Comparison of ENCODE assay signal across 16 cellular contexts in the genomic region with DNA sequence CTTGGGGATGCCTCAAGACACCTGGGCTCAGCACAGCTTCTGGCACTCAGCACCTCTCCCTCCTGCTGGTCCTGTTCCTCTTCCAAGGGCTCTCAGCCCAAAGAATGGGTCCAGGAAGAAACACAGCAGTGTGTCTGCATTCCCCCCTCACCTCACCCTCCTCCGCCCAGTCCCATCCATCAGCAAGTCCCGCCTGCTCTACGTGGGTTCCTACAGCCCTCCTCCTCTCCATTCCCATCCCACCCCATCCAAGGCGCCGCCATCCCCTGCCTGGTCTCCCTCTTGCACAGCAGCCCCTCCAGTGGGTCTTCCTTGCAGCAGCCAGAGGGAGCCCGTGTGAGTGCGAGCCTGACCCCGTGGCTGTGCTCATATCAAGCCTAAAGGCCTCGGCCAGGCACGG. TPM values are rescaled to one million over a fixed set of nuclear protein-coding genes. Genes with fewer than 3 reads are reported as not detected.
DNase-seq lines count a peak whose midpoint lies in the region; ATAC-seq, FAIRE-seq and TF ChIP-seq lines count a peak whose summit lies in the region.
"Had no signal": no experiment of that assay in that cellular context is flagged by ENCODE, and none has a peak within 500 bp of the region (broad histone marks: within the 10 kb centered on the region; RNA-seq: fewer than 3 reads in every experiment).

No MANE protein-coding gene starts in this region.

- H3K36me3 ChIP-seq in trophoblast cell (ENCODE audit: control insufficient read depth in 1 of 2, insufficient read depth in 2 of 2, low read length in 2 of 2): peaks cover 7% of the 10 kb centered on the region in 2 experiments

- H4K12ac ChIP-seq in trophoblast cell (ENCODE audit: low read depth, low read length): no peak overlapping the region

- H2BK5ac ChIP-seq in trophoblast cell (ENCODE audit: low read depth, low read length, poor library complexity): no peak overlapping the region

- H3K4me1 ChIP-seq in A549 (peaks cover 88% of the 10 kb centered on the region), trophoblast cell (ENCODE audit: control insufficient read depth in 1 of 2, insufficient read depth in 2 of 2, low read length in 2 of 2) (peaks cover 37 to 43% of the 10 kb centered on the region in 2 experiments)

- H2BK12ac ChIP-seq in trophoblast cell (ENCODE audit: low read length): no peak overlapping the region

- no peak overlapping the region for H2AFZ ChIP-seq in trophoblast cell (ENCODE audit: insufficient read depth, low read length, poor library complexity)

- peak overlapping the region; percentile 33 for H3K14ac ChIP-seq in trophoblast cell (ENCODE audit: low read length)

- peak overlapping the region; percentile 6 for H2AK5ac ChIP-seq in trophoblast cell (ENCODE audit: low read length)

- peaks cover 11% of the 10 kb centered on the region for H3K36me3 Mint-ChIP-seq in HFFc6 (ENCODE audit: low read depth)

- H4K91ac ChIP-seq in trophoblast cell (ENCODE audit: low read depth, low read length): peak overlapping the region; percentile 5

- peaks cover 85% of the 10 kb centered on the region for H3K4me1 Mint-ChIP-seq in HFFc6 (ENCODE audit: low read depth)

- no peak overlapping the region for H3K23ac ChIP-seq in trophoblast cell (ENCODE audit: low read length)

- no peak overlapping the region for H3K4me3 Mint-ChIP-seq in HFFc6

- H3K27ac ChIP-seq in A549: peak overlapping the region; percentile 99 to 100
- no peak overlapping the region for H3K27ac ChIP-seq in trophoblast cell (ENCODE audit: low read depth, low read length)

- H3K9ac ChIP-seq in trophoblast cell (ENCODE audit: low read length): no peak overlapping the region

- H3K4me3 ChIP-seq in A549 (no peak overlapping the region), choroid plexus epithelial cell (ENCODE audit: low read depth, low read length) (no peak overlapping the region), trophoblast cell (ENCODE audit: low read depth, low read length) (no peak overlapping the region)

- H3K4ac ChIP-seq in trophoblast cell (ENCODE audit: low read depth, low read length): no peak overlapping the region

- no peak for DNase-seq in A549 (ENCODE audit: low read depth in 1 of 2, low spot score in 1 of 2)
- no peak for DNase-seq in HFFc6
- peak; percentile 44 for DNase-seq in choroid plexus epithelial cell (ENCODE audit: low read depth)
- no peak for DNase-seq in trophoblast cell
- DNase-seq in dermis blood vessel endothelial cell: no peak
- no peak for DNase-seq in iPS-NIHi7 (ENCODE audit: extremely low spot score)
- DNase-seq in stimulated activated naive CD4-positive, alpha-beta T cell (lab: John Stamatoyannopoulos, UW): no peak
- DNase-seq in left colon: no peak
- DNase-seq: activated CD8-positive, alpha-beta memory T cell treated with anti-CD3 and anti-CD28 coated beads, Interleukin-2, amount 50 U/mL, for 48 hours; amniotic stem cell; hypothalamus; midbrain; NCI-H510A; RPMI8226 had no signal

- intact Hi-C loops in left colon (cut with DNase I, micrococcal nuclease): loop anchor here in 1 of 2 donors (10.0 kb wide), 1 partner anchor 52 kb away; no protein-coding TSS in a partner anchor

- CTCF ChIA-PET in A549 (lab: Yijun Ruan, JAX): interaction anchor here (1.9 to 12.0 kb wide), 6 partner anchors 20 to 194 kb away, joined by 5 to 131 read pairs (median 58); a partner anchor contains a TSS

- H3K18ac ChIP-seq in trophoblast cell (ENCODE audit: low read length): no peak overlapping the region

- ATAC-seq in A549 (no peak), left colon (no peak)
- ATAC-seq: sciatic nerve had no signal

- TF ChIP-seq POLR2A in A549 (IDR thresholded peaks at IDR 0.05; ENCODE audit: low read length): no peak

- H3K79me2 ChIP-seq in trophoblast cell (ENCODE audit: control insufficient read depth, insufficient read depth, low read length, poor library complexity): peaks cover 11% of the 10 kb centered on the region

- POLR2A ChIA-PET in A549 (lab: Yijun Ruan, JAX): interaction anchor here (2.5 kb wide), 1 partner anchor 142 kb away, joined by 10 read pairs; no protein-coding TSS in a partner anchor

- H3K27me3 ChIP-seq in trophoblast cell (ENCODE audit: insufficient read depth, low read length): no peaks in the 10 kb centered on the region

- H3K79me1 ChIP-seq in trophoblast cell (ENCODE audit: low read length): peaks cover 33% of the 10 kb centered on the region

- TF ChIP-seq RAD21 in A549 (conservative IDR thresholded peaks at IDR 0.05 in 1 of 2, IDR thresholded peaks at IDR 0.05 in 1 of 2): no peak

- 82% methylated on average over 7 of the region's 10 CpGs for WGBS in A549 (ENCODE audit: missing lambda C conversion rate)
- WGBS in trophoblast cell (ENCODE audit: extremely low coverage, insufficient coverage, insufficient read length): no CpG with 5 or more reads among the region's 10 CpGs

- H3K27ac Mint-ChIP-seq in HFFc6: peak overlapping the region; percentile 99

- TF ChIP-seq CTCF in A549 (IDR thresholded peaks at IDR 0.05) (no peak), HFFc6 (IDR thresholded peaks at IDR 0.05) (no peak), choroid plexus epithelial cell (conservative IDR thresholded peaks at IDR 0.05; ENCODE audit: low read depth, low read length) (peak; percentile 2)

- no peak for TF ChIP-seq EP300 in A549 (IDR thresholded peaks at IDR 0.05)

- no peak for FAIRE-seq in A549 (lab: Jason Lieb, UNC)
- FAIRE-seq: endometrium had no signal

- H2BK120ac ChIP-seq in trophoblast cell (ENCODE audit: insufficient read depth, low read length, poor library complexity): peak overlapping the region; percentile 2

- H3K9me3 Mint-ChIP-seq in HFFc6: no peaks in the 10 kb centered on the region

- H4K8ac ChIP-seq in trophoblast cell (ENCODE audit: low read depth, low read length): no peak overlapping the region

- H3K27me3 Mint-ChIP-seq in HFFc6 (ENCODE audit: insufficient read depth): peaks cover 6% of the 10 kb centered on the region

- H3K9me3 ChIP-seq in A549 (no peaks in the 10 kb centered on the region), trophoblast cell (ENCODE audit: insufficient read depth, low read depth, low read length) (no peaks in the 10 kb centered on the region)

- H3K4me2 ChIP-seq in A549 (no peak overlapping the region), trophoblast cell (ENCODE audit: low read length) (no peak overlapping the region)

TF ChIP-seq in A549, 52 proteins besides CTCF, POLR2A, EP300 and RAD21:
- TF ChIP-seq ZC3H11A (IDR thresholded peaks at IDR 0.05) (no peak), JUNB (IDR thresholded peaks at IDR 0.05) (no peak), NFE2L2 (conservative IDR thresholded peaks at IDR 0.05; ENCODE audit: low read length) (no peak), EHF (CRISPR knock-in tag; IDR thresholded peaks at IDR 0.05) (no peak), PHF8 (IDR thresholded peaks at IDR 0.05; ENCODE audit: borderline replicate concordance, low read depth) (no peak), HEYL (CRISPR knock-in tag; IDR thresholded peaks at IDR 0.05) (no peak), HOXB13 (CRISPR knock-in tag; IDR thresholded peaks at IDR 0.05; ENCODE audit: low read depth) (no peak), RNF2 (IDR thresholded peaks at IDR 0.05; ENCODE audit: borderline replicate concordance, low read depth) (no peak), SMC3 (IDR thresholded peaks at IDR 0.05) (no peak), ZFP36 (IDR thresholded peaks at IDR 0.05; ENCODE audit: borderline replicate concordance, partially characterized antibody) (no peak)
- TF ChIP-seq, protein P1, sequence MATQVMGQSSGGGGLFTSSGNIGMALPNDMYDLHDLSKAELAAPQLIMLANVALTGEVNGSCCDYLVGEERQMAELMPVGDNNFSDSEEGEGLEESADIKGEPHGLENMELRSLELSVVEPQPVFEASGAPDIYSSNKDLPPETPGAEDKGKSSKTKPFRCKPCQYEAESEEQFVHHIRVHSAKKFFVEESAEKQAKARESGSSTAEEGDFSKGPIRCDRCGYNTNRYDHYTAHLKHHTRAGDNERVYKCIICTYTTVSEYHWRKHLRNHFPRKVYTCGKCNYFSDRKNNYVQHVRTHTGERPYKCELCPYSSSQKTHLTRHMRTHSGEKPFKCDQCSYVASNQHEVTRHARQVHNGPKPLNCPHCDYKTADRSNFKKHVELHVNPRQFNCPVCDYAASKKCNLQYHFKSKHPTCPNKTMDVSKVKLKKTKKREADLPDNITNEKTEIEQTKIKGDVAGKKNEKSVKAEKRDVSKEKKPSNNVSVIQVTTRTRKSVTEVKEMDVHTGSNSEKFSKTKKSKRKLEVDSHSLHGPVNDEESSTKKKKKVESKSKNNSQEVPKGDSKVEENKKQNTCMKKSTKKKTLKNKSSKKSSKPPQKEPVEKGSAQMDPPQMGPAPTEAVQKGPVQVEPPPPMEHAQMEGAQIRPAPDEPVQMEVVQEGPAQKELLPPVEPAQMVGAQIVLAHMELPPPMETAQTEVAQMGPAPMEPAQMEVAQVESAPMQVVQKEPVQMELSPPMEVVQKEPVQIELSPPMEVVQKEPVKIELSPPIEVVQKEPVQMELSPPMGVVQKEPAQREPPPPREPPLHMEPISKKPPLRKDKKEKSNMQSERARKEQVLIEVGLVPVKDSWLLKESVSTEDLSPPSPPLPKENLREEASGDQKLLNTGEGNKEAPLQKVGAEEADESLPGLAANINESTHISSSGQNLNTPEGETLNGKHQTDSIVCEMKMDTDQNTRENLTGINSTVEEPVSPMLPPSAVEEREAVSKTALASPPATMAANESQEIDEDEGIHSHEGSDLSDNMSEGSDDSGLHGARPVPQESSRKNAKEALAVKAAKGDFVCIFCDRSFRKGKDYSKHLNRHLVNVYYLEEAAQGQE (IDR thresholded peaks at IDR 0.05): no peak
- TF ChIP-seq, protein P2, sequence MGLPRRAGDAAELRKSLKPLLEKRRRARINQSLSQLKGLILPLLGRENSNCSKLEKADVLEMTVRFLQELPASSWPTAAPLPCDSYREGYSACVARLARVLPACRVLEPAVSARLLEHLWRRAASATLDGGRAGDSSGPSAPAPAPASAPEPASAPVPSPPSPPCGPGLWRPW (IDR thresholded peaks at IDR 0.05): no peak

RNA-seq across cellular contexts. Expression of a gene that starts 52.3 kb away (rescaled TPM):
- 109 and 157 TPM in 2 replicates for polyA plus RNA-seq in A549 (2011; rRNA removed)
- 170 and 222 TPM in 2 replicates for polyA plus RNA-seq in A549 (2012; cell fraction: cytosol; rRNA removed)
- 83.2 and 128 TPM in 2 replicates for polyA plus RNA-seq in A549 (2012; cell fraction: nucleus; rRNA removed)
- polyA plus RNA-seq in A549 (2017; fragmentation: RNase III; extraction: RNeasy Plus Mini Kit Qiagen cat#74134 plus additional on column Dnase treatment): 146 to 160 TPM (median 150 TPM) in 3 replicates
- polyA minus RNA-seq in A549 (2011; rRNA and poly(A)+ RNA removed): 62.0 and 65.1 TPM in 2 replicates
- 100 to 1,000 TPM in 5 of 6 experiments, 10 to 100 TPM in 1; 88.9 to 122 (median 113) TPM for total RNA-seq in HFFc6 (2021; fragmentation: NEBNext Ultra II Directional; extraction: Animal tissue kit (Norgen Biotek cat#: 25700))
- polyA plus RNA-seq in trophoblast cell (2013): 61.9 and 63.3 TPM in 2 replicates
- 28.4 and 31.4 TPM in 2 replicates for total RNA-seq in dermis blood vessel endothelial cell
- total RNA-seq in left colon: 10 to 100 TPM; 19.1 to 25.4 TPM
